ENCODE assay signal across 31 cellular contexts in genomic region chr2:74953796-74954499, GRCh38.
"Had no signal": no experiment of that assay in that cellular context is flagged by ENCODE, and none has a peak within 500 bp of the region (broad histone marks: within the 10 kb centered on the region; RNA-seq: fewer than 3 reads in every experiment).

No MANE protein-coding gene starts in this region.

- H3K36me3 Mint-ChIP-seq: immature natural killer cell had no signal

- DNase-seq: activated CD4-positive, alpha-beta memory T cell treated with anti-CD3 and anti-CD28 coated beads, Interleukin-2, amount 10 ng/mL, durations not matched to agents 7 days and 5 days; activated CD4-positive, alpha-beta T cell treated with anti-CD3 and anti-CD28 coated beads for 48 hours; activated CD4-positive, CD25-positive, alpha-beta regulatory T cell; activated naive CD8-positive, alpha-beta T cell treated with anti-CD3 and anti-CD28 coated beads, Interleukin-2, amount 10 ng/mL, durations not matched to agents 7 days and 5 days; activated T-cell treated with anti-CD3 and anti-CD28 coated beads, Interleukin-2, amount 50 U/mL, for 4 hours; amniotic stem cell; brain microvascular endothelial cell; caudate nucleus; endodermal cell; foreskin keratinocyte; heart left ventricle; hypothalamus; immature natural killer cell; kidney; left colon; mammary epithelial cell; naive B cell; ovary; retina; stimulated activated CD4-positive, alpha-beta T cell treated with anti-CD3 and anti-CD28 coated beads, Interleukin-12 subunit alpha, Interleukin-12 subunit beta, amount 100 ng/mL, for 4 hours; stimulated activated CD4-positive, alpha-beta T cell treated with anti-CD3 and anti-CD28 coated beads, Interleukin-4, amount 100 ng/mL, for 1 hour; stimulated activated naive CD8-positive, alpha-beta T cell treated with anti-CD3 and anti-CD28 coated beads, Interleukin-15, amount 100 ng/mL, for 72 hours; substantia nigra; upper lobe of left lung had no signal

- H3K9me3 Mint-ChIP-seq: activated T-cell treated with anti-CD3 and anti-CD28 coated beads, Interleukin-2, amount 50 U/mL, for 4 hours had no signal

- H3K4me3 Mint-ChIP-seq: activated CD4-positive, alpha-beta memory T cell treated with anti-CD3 and anti-CD28 coated beads, Interleukin-2, amount 10 ng/mL, durations not matched to agents 7 days and 5 days; activated naive CD8-positive, alpha-beta T cell treated with anti-CD3 and anti-CD28 coated beads, Interleukin-2, amount 10 ng/mL, durations not matched to agents 7 days and 5 days; activated T-cell treated with anti-CD3 and anti-CD28 coated beads, Interleukin-2, amount 50 U/mL, for 4 hours; endodermal cell; immature natural killer cell; mesothelial cell of epicardium had no signal

- H3K36me3 ChIP-seq: brain microvascular endothelial cell, heart left ventricle, ovary, upper lobe of left lung, vagina had no signal

- H3K27me3 ChIP-seq: brain microvascular endothelial cell, foreskin keratinocyte, heart left ventricle, ovary, upper lobe of left lung, vagina had no signal

- ATAC-seq: activated T-cell treated with anti-CD3 and anti-CD28 coated beads, Interleukin-2, amount 50 U/mL, for 4 hours; esophagus mucosa; foreskin keratinocyte; heart left ventricle; sciatic nerve; stimulated activated naive CD8-positive, alpha-beta T cell treated with anti-CD3 and anti-CD28 coated beads, Interleukin-15, amount 100 ng/mL, for 72 hours had no signal

- H3K27me3 Mint-ChIP-seq: activated CD4-positive, alpha-beta memory T cell treated with anti-CD3 and anti-CD28 coated beads, Interleukin-2, amount 10 ng/mL, durations not matched to agents 7 days and 5 days; naive B cell; stimulated activated naive CD8-positive, alpha-beta T cell treated with anti-CD3 and anti-CD28 coated beads, Interleukin-15, amount 100 ng/mL, for 72 hours had no signal

- H3K27ac Mint-ChIP-seq: activated CD4-positive, alpha-beta memory T cell treated with anti-CD3 and anti-CD28 coated beads, Interleukin-2, amount 10 ng/mL, durations not matched to agents 7 days and 5 days; activated naive CD8-positive, alpha-beta T cell treated with anti-CD3 and anti-CD28 coated beads, Interleukin-2, amount 10 ng/mL, durations not matched to agents 7 days and 5 days; endodermal cell; immature natural killer cell; mesothelial cell of epicardium; progenitor cell of endocrine pancreas had no signal

- H3K9me3 ChIP-seq: upper lobe of left lung, vagina had no signal

- H3K4me3 ChIP-seq: heart left ventricle, ovary, SK-N-MC, skin epidermis, upper lobe of left lung, vagina had no signal

- H3K4me1 Mint-ChIP-seq: endodermal cell had no signal

- H3K27ac ChIP-seq: brain microvascular endothelial cell, foreskin keratinocyte, heart left ventricle, ovary, SK-N-MC, skin epidermis, upper lobe of left lung, vagina had no signal
